8 cellular contexts compared by ENCODE assay signal in genomic region chr1:8396912-8397406, GRCh38.
DNase-seq lines count a peak whose midpoint lies in the region; ATAC-seq and TF ChIP-seq lines count a peak whose summit lies in the region.

No MANE protein-coding gene starts in this region.

- peaks cover 59% of the 10 kb centered on the region for H3K4me1 ChIP-seq in OCI-LY1 (ENCODE audit: insufficient read depth, low read length, severe bottlenecking)
- H3K4me1 ChIP-seq in mucosa of descending colon (ENCODE audit: low read depth), result peaks cover 21% of the 10 kb centered on the region
- peaks cover 45% of the 10 kb centered on the region for H3K4me1 ChIP-seq in upper lobe of right lung

- peak overlapping the region; percentile 75 for H3K27ac ChIP-seq in OCI-LY1 (ENCODE audit: low read depth, low read length, poor library complexity, severe bottlenecking)
- peak overlapping the region; percentile 59 for H3K27ac ChIP-seq in upper lobe of right lung

- TF ChIP-seq CTCF in AG09309 (IDR thresholded peaks at IDR 0.05; ENCODE audit: control insufficient read depth, insufficient read depth, low read depth, low read length, missing control alignments) (no peak), OCI-LY1 (IDR thresholded peaks at IDR 0.05; ENCODE audit: low read length) (no peak), choroid plexus epithelial cell (conservative IDR thresholded peaks at IDR 0.05; ENCODE audit: low read depth, low read length) (no peak), mucosa of descending colon (IDR thresholded peaks at IDR 0.05) (no peak), upper lobe of right lung (IDR thresholded peaks at IDR 0.05) (no peak)

- no peaks in the 10 kb centered on the region; the same call in none of the 2 replicates for H4K20me1 ChIP-seq in OCI-LY1 (ENCODE audit: insufficient read depth, low read length)

- H3K9me2 ChIP-seq in OCI-LY1 (ENCODE audit: low read depth, low read length), result no peaks in the 10 kb centered on the region

- H3K79me2 ChIP-seq in OCI-LY1 (ENCODE audit: insufficient read depth, low read length), result peaks cover 80% of the 10 kb centered on the region

- no peak overlapping the region for H2AFZ ChIP-seq in OCI-LY1 (ENCODE audit: low read length)

- peaks cover 89% of the 10 kb centered on the region for H3K36me3 ChIP-seq in OCI-LY1 (ENCODE audit: insufficient read depth, low read length)
- no peaks in the 10 kb centered on the region for H3K36me3 ChIP-seq in mucosa of descending colon (ENCODE audit: low read depth)
- H3K36me3 ChIP-seq in upper lobe of right lung, result peaks cover 5% of the 10 kb centered on the region

- ATAC-seq in GM21447 (IDR thresholded peaks at IDR 0.05; ENCODE audit: unreplicated experiment) (peak; percentile 43), mucosa of descending colon (peak; percentile 68), upper lobe of right lung (peak; percentile 86), GM19397 (IDR thresholded peaks at IDR 0.05; ENCODE audit: unreplicated experiment) (no peak)

- H3K4me2 ChIP-seq in OCI-LY1 (ENCODE audit: low read length), result peak overlapping the region; percentile 52; the same call in 1 of the 2 replicates

- peak; percentile 98 for DNase-seq in AG09309 (ENCODE audit: low read depth)
- peak; percentile 99 for DNase-seq in choroid plexus epithelial cell (ENCODE audit: low read depth)
- no peak for DNase-seq in mucosa of descending colon
- DNase-seq in upper lobe of right lung, result no peak
- no peak for DNase-seq in NOMO-1 (lab: John Stamatoyannopoulos, UW; ENCODE audit: unreplicated experiment in 2 of 2)

- no peaks in the 10 kb centered on the region; the same call in 1 of the 2 replicates for H3F3A ChIP-seq in OCI-LY1 (ENCODE audit: insufficient read depth, low read length)

- H3K27me3 ChIP-seq in OCI-LY1 (ENCODE audit: insufficient read depth, low read length) (no peaks in the 10 kb centered on the region), upper lobe of right lung (no peaks in the 10 kb centered on the region)

- H3K4me3 ChIP-seq in AG09309 (ENCODE audit: control insufficient read depth, low read depth, low read length) (no peak overlapping the region), OCI-LY1 (ENCODE audit: low read depth, low read length, poor library complexity, severe bottlenecking) (no peak overlapping the region), choroid plexus epithelial cell (ENCODE audit: low read depth, low read length) (no peak overlapping the region), mucosa of descending colon (no peak overlapping the region), upper lobe of right lung (no peak overlapping the region)

- no peaks in the 10 kb centered on the region for H3K9me3 ChIP-seq in OCI-LY1 (ENCODE audit: low read length)
- no peaks in the 10 kb centered on the region for H3K9me3 ChIP-seq in mucosa of descending colon
- no peaks in the 10 kb centered on the region for H3K9me3 ChIP-seq in upper lobe of right lung

- intact Hi-C loops in mucosa of descending colon (cut with DNase I, micrococcal nuclease) (no loop called here), upper lobe of right lung (cut with DNase I) (no loop called here)

- no peak overlapping the region for H3K9ac ChIP-seq in OCI-LY1 (ENCODE audit: low read length)

Comparison
In these comparisons a context has a peak if more than half of its experiments do, and no peak if none do; other contexts are left out.
1. DNase-seq: peak in AG09309 (single experiment) and choroid plexus epithelial cell (single experiment); none in mucosa of descending colon (0 of 3), upper lobe of right lung (single experiment) and NOMO-1 (0 of 2).